1 cellular context compared by ENCODE assay signal in genomic region chr11:44726278-44727113, GRCh38.
TF ChIP-seq lines count a peak whose summit lies in the region.

A gene with protein sequence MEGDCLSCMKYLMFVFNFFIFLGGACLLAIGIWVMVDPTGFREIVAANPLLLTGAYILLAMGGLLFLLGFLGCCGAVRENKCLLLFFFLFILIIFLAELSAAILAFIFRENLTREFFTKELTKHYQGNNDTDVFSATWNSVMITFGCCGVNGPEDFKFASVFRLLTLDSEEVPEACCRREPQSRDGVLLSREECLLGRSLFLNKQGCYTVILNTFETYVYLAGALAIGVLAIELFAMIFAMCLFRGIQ (plus strand): TSS chr11:44726962. CDS start chr11:44906417, 179,455 bp downstream.

TF ChIP-seq in K562, 482 proteins besides CTCF, POLR2A, EP300 and RAD21 (continued from another document):
- TF ChIP-seq, protein P1, sequence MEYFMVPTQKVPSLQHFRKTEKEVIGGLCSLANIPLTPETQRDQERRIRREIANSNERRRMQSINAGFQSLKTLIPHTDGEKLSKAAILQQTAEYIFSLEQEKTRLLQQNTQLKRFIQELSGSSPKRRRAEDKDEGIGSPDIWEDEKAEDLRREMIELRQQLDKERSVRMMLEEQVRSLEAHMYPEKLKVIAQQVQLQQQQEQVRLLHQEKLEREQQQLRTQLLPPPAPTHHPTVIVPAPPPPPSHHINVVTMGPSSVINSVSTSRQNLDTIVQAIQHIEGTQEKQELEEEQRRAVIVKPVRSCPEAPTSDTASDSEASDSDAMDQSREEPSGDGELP (CRISPR knock-in tag; IDR thresholded peaks at IDR 0.05; ENCODE audit: borderline replicate concordance) = peak; percentile 36; the same call in 1 of the 2 replicates
- TF ChIP-seq, protein P2, sequence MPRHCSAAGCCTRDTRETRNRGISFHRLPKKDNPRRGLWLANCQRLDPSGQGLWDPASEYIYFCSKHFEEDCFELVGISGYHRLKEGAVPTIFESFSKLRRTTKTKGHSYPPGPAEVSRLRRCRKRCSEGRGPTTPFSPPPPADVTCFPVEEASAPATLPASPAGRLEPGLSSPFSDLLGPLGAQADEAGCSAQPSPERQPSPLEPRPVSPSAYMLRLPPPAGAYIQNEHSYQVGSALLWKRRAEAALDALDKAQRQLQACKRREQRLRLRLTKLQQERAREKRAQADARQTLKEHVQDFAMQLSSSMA (CRISPR knock-in tag; IDR thresholded peaks at IDR 0.05) = 0 out of 2 replicates have a peak, but pooled peaks have one; percentile 1
- TF ChIP-seq, protein P3, sequence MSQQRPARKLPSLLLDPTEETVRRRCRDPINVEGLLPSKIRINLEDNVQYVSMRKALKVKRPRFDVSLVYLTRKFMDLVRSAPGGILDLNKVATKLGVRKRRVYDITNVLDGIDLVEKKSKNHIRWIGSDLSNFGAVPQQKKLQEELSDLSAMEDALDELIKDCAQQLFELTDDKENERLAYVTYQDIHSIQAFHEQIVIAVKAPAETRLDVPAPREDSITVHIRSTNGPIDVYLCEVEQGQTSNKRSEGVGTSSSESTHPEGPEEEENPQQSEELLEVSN (IDR thresholded peaks at IDR 0.05; ENCODE audit: borderline replicate concordance in 1 of 2, extremely low read depth in 1 of 2, insufficient read depth in 1 of 2, insufficient read length in 1 of 2, low read depth in 1 of 2, low read length in 1 of 2, poor library complexity in 1 of 2, severe bottlenecking in 1 of 2) = peak in 1 of 2 experiments; percentile 17
- TF ChIP-seq, protein P4, sequence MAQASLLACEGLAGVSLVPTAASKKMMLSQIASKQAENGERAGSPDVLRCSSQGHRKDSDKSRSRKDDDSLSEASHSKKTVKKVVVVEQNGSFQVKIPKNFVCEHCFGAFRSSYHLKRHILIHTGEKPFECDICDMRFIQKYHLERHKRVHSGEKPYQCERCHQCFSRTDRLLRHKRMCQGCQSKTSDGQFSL (CRISPR knock-in tag; IDR thresholded peaks at IDR 0.05) = no peak
- TF ChIP-seq, protein P4 (tag; IDR thresholded peaks at IDR 0.05) = peak in 1 of 2 experiments; percentile 36; a peak in 1 of 4 replicates
- no peak for TF ChIP-seq DLX4 (CRISPR knock-in tag; IDR thresholded peaks at IDR 0.05)
- 0 out of 2 replicates have a peak, but pooled peaks have one; percentile 26 for TF ChIP-seq HMBOX1 (IDR thresholded peaks at IDR 0.05)
- TF ChIP-seq ELF2 (CRISPR knock-in tag; IDR thresholded peaks at IDR 0.05) = 0 out of 2 replicates have a peak, but pooled peaks have one; percentile 43
- TF ChIP-seq NR2C1 (IDR thresholded peaks at IDR 0.05) = no peak
- peak; percentile 73 for TF ChIP-seq NR2C1 (tag; IDR thresholded peaks at IDR 0.05)
- TF ChIP-seq RCOR1 (IDR thresholded peaks at IDR 0.05; ENCODE audit: borderline replicate concordance in 1 of 2, low read depth in 2 of 2, low read length in 2 of 2) = peak in 1 of 2 experiments; percentile 80; a peak in 2 of 4 replicates
- TF ChIP-seq ELF1 (tag; IDR thresholded peaks at IDR 0.05) = peak; percentile 61
